ENCODE assay signal across 8 cellular contexts in the genomic region with DNA sequence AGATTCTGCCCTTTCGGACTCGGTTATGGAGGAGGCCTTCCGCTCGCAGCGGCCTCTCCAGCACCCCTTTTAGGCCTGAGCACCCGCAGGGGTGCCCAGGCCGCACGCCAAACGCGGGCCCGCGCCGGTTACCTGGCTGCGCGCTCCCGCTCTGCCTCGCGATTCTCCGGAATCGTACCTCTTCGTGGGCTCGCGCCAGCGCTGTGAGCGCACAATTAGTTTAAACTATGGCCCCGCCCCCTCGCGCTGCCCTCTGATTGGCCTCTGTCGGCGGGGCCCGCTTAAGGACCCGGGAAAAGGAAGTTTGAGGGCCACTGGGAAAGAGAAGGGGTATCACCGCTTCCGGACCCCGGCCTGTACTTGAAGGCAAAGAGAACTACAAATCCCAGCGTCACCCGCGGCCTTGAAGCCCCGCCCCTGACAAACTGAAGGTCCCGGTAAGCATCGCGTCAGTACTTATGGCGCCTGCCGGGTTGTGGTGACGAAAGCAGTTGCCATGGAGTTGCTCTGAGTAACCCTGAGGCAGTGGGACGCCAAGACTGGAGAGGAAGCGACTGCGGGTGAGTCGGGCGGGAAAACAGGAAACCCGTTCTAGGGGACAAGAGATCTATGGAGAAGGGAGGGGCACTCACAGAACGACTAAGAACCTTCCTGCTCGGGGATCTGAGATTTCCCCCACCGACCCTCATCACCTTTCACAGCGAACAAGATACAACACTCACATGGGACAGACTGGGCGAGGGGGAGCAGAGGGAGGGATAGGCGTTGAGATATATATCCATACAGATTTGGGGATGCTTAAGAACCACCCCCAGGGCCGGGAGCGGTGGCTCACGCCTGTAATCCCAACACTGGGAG. TPM values are rescaled to one million over a fixed set of nuclear protein-coding genes. Genes with fewer than 3 reads are reported as not detected.
DNase-seq lines count a peak whose midpoint lies in the region; ATAC-seq and TF ChIP-seq lines count a peak whose summit lies in the region.

TSS of gene LRRC51 (plus strand) at position 525 of the 858 bp plus-strand sequence. CDS start 8,234 bp downstream, outside the sequence.
TSS of gene NUMA1 (minus strand) at position 217 of the 858 bp plus-strand sequence. CDS start 44,599 bp downstream, outside the sequence.

- CTCF ChIA-PET in PC-3 (lab: Charles Lee) = no interaction called here

- DNase-seq in DMS53 (lab: John Stamatoyannopoulos, UW) = peak; percentile 100
- peak; percentile 100 for DNase-seq in Jurkat, Clone E6-1 (ENCODE audit: low read depth, low spot score)
- DNase-seq in PC-3 = peak; percentile 100
- DNase-seq in activated T-cell treated with anti-CD3 and anti-CD28 coated beads, Interleukin-2, amount 50 U/mL, for 1 hour = peak; percentile 97
- peak; percentile 100 for DNase-seq in erythroblast (lab: John Stamatoyannopoulos, UW)
- peak; percentile 100 for DNase-seq in mucosa of gallbladder (ENCODE audit: low spot score)
- peak; percentile 96 for DNase-seq in stimulated activated CD8-positive, alpha-beta memory T cell treated with anti-CD3 and anti-CD28 coated beads, Interleukin-4, amount 100 ng/mL, for 24 hours (ENCODE audit: low read depth)

- H3K9me2 ChIP-seq in PC-3 (replicated peaks; ENCODE audit: low read length) = no peaks in the 10 kb centered on the region

- intact Hi-C loops in PC-3 (cut with micrococcal nuclease) = loop anchor here (1.0 to 2.0 kb wide), 5 partner anchors 8 to 56 kb away; partner anchors contain the start of genes ANAPC15 and LAMTOR1

- peak; percentile 81 for TF ChIP-seq POLR2A in erythroblast (IDR thresholded peaks at IDR 0.05; ENCODE audit: low read length)

- peak; percentile 91 for ATAC-seq in GM21717 (IDR thresholded peaks at IDR 0.05; ENCODE audit: unreplicated experiment)
- ATAC-seq in PC-3 = peak; percentile 93

- POLR2A ChIA-PET in PC-3 (lab: Charles Lee; ENCODE audit: unreplicated experiment) = no interaction called here

- H2AFZ ChIP-seq in PC-3 (ENCODE audit: low read length) = peak within 1 kb of the TSS; percentile 93

- H3K4me2 ChIP-seq in PC-3 (ENCODE audit: low read length) = peak within 1 kb of the TSS; percentile 85

- TF ChIP-seq CTCF in PC-3 (conservative IDR thresholded peaks at IDR 0.05; ENCODE audit: low read depth, low read length) = no peak

- no peaks in the 10 kb centered on the region for H3K9me3 ChIP-seq in PC-3 (ENCODE audit: low read length)

- no peaks in the 10 kb centered on the region for H3F3A ChIP-seq in PC-3 (ENCODE audit: low read length, unreplicated experiment)

- no peaks in the 10 kb centered on the region; the same call in 1 of the 2 replicates for H3K36me3 ChIP-seq in PC-3 (ENCODE audit: low read depth, low read length)

- H3K9ac ChIP-seq in PC-3 (ENCODE audit: low read length) = peak within 1 kb of the TSS; percentile 78

- H4K20me1 ChIP-seq in PC-3 (ENCODE audit: low read length) = peaks cover 12% of the 10 kb centered on the region; the same call in 1 of the 2 replicates

- H3K27ac ChIP-seq in PC-3 (ENCODE audit: low read length) = peak within 1 kb of the TSS; percentile 69

- no peaks in the 10 kb centered on the region for H3K27me3 ChIP-seq in PC-3 (ENCODE audit: low read length)

- peaks cover 47% of the 10 kb centered on the region for H3K79me2 ChIP-seq in PC-3 (ENCODE audit: low read length)

- peak within 1 kb of the TSS; percentile 91 for H3K4me3 ChIP-seq in Jurkat, Clone E6-1 (ENCODE audit: low read length)
- H3K4me3 ChIP-seq in PC-3 (ENCODE audit: low read length) = peak within 1 kb of the TSS; percentile 86

- H3K4me1 ChIP-seq in PC-3 (ENCODE audit: insufficient read depth, low read length) = peaks cover 31% of the 10 kb centered on the region

- BruUV-seq in PC-3 (replicated peaks; lab: Mats Ljungman, UMichigan) = no TSS peak

RNA-seq across cellular contexts. Expression of gene LRRC51, which starts in this region (rescaled TPM):
- polyA plus RNA-seq in Jurkat, Clone E6-1 (2012; ENCODE audit: insufficient read depth, insufficient read length) = 7.0 TPM
- total RNA-seq in PC-3 (2014; rRNA removed) (5.8 and 6.6 TPM in 2 replicates), mucosa of gallbladder (12.9 TPM)

RNA-seq across cellular contexts. Expression of gene NUMA1, which starts in this region (rescaled TPM):
- polyA plus RNA-seq in Jurkat, Clone E6-1 (2012; ENCODE audit: insufficient read depth, insufficient read length) = 112 TPM
- total RNA-seq in PC-3 (2014; rRNA removed) (145 and 202 TPM in 2 replicates), mucosa of gallbladder (261 TPM)

Comparison
In these comparisons a context has a peak if more than half of its experiments do, and no peak if none do; other contexts are left out.
1. Peak in every context shown above with its lines: DNase-seq, ATAC-seq, H3K4me3 ChIP-seq and H3K27ac ChIP-seq.